Comparison of ENCODE assay signal across 8 cellular contexts in the genomic region with DNA sequence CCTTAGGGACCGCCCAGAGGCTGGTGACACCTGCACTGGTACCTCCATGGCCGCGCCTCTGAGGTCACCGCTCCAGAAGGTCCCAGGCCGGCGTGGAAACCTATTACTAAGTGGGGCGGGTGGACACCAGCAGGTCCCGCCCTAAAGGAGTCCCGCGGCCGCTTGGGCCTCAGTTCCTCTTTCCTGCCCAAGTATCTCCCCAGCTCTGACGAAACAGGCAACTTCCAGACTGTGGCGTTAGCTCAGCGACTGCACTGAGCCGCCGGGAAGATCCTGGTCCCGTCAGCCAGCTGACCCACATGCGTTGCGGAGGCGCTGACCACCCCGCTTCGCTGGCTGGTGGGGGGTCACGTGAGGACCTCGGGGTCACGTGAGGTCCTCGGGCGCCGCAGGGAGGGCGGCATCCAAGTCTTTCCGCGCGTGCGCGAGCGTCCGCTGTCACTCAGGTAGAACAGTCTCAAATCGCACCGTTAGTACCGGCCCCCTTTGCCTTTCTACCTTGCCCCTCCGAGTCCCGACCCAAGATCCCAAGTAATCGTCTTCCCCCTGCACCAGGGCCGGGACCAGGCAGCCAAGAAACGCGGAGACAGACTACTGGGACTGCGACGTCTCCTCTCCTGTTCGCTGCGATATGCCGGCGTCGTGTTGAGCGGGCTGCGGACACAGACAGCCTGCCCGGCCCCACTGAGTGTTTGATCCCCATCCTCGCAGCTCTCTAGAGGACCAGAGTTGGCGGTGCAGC. TPM values are rescaled to one million over a fixed set of nuclear protein-coding genes. Genes with fewer than 3 reads are reported as not detected.
DNase-seq lines count a peak whose midpoint lies in the region; ATAC-seq and TF ChIP-seq lines count a peak whose summit lies in the region.

No MANE protein-coding gene starts in this region.

- H3K4me1 ChIP-seq in liver (ENCODE audit: control insufficient read depth in 4 of 4, insufficient read depth in 4 of 4, low read length in 3 of 4) (peaks cover 0 to 8% (median 3%) of the 10 kb centered on the region in 4 donors), Caco-2 (no peaks in the 10 kb centered on the region)

- CTCF ChIA-PET in Caco-2 (lab: Charles Lee): no interaction called here

- no peak overlapping the region for H3K4me3 Mint-ChIP-seq in Caco-2 (ENCODE audit: unreplicated experiment)

- no peaks in the 10 kb centered on the region for H3K9me3 Mint-ChIP-seq in Caco-2 (ENCODE audit: unreplicated experiment)

- no peaks in the 10 kb centered on the region for H3K27me3 Mint-ChIP-seq in Caco-2 (ENCODE audit: insufficient read depth, unreplicated experiment)

- no peak overlapping the region for H3K27ac Mint-ChIP-seq in Caco-2 (ENCODE audit: unreplicated experiment)

- H3K27ac ChIP-seq in coronary artery: peak overlapping the region; percentile 68 to 86
- peak overlapping the region; percentile 73 to 93 for H3K27ac ChIP-seq in liver (ENCODE audit: low read depth in 1 of 2, low read length in 2 of 2)

- intact Hi-C loops in Caco-2 (cut with micrococcal nuclease; ENCODE audit: unreplicated experiment): no loop called here

- H3K9me3 ChIP-seq in liver (ENCODE audit: control insufficient read depth in 4 of 4, low read length in 3 of 4): peaks cover 0 to 4% (median 3%) of the 10 kb centered on the region in 4 donors
- no peaks in the 10 kb centered on the region for H3K9me3 ChIP-seq in Caco-2

- no TSS peak for BruUV-seq in Caco-2 (replicated peaks; lab: Mats Ljungman, UMichigan)

- DNase-seq in NCI-H2171 treated with DMSO at 0.1 percent for 48 hours (lab: John Stamatoyannopoulos, UW) (peak; percentile 75), coronary artery (ENCODE audit: low spot score) (peak; percentile 90), Caco-2 (no peak)
- DNase-seq in activated CD4-positive, alpha-beta T cell treated with anti-CD3 and anti-CD28 coated beads for 4 hours: peak; percentile 83 to 88
- DNase-seq in stimulated activated CD4-positive, alpha-beta T cell treated with anti-CD3 and anti-CD28 coated beads, TNF-alpha, amount 100 ng/mL, for 24 hours (ENCODE audit: low read depth in 3 of 3): peak; percentile 48 to 77 (median 69)

- no peaks in the 10 kb centered on the region for H3K36me3 Mint-ChIP-seq in Caco-2 (ENCODE audit: insufficient read depth, unreplicated experiment)

- no peaks in the 10 kb centered on the region for H3K4me1 Mint-ChIP-seq in Caco-2 (ENCODE audit: low read depth, unreplicated experiment)

- H3K4me3 ChIP-seq in coronary artery (peak overlapping the region; percentile 81), liver (ENCODE audit: low read depth in 1 of 3, low read length in 3 of 3) (peak overlapping the region; percentile 38 to 87 (median 59)), Caco-2 (ENCODE audit: low read depth, low read length) (no peak overlapping the region)

- ATAC-seq in GM18861 (IDR thresholded peaks at IDR 0.05; ENCODE audit: unreplicated experiment) (peak; percentile 81), HG03095 (IDR thresholded peaks at IDR 0.05; ENCODE audit: unreplicated experiment) (peak; percentile 78)

- POLR2A ChIA-PET in Caco-2 (lab: Charles Lee): no interaction called here

- H3K27me3 ChIP-seq in liver (ENCODE audit: control insufficient read depth in 4 of 4, insufficient read depth in 4 of 4, low read length in 3 of 4): no peaks in the 10 kb centered on the region
- no peaks in the 10 kb centered on the region for H3K27me3 ChIP-seq in Caco-2 (replicated peaks; ENCODE audit: control insufficient read depth, insufficient read depth, low read length)

- WGBS in liver: under 1% methylated on average over 57 of the region's 57 CpGs

- peak overlapping the region; percentile 63 to 85 for H3K9ac ChIP-seq in liver (ENCODE audit: low read depth in 1 of 2, low read length in 2 of 2)

- no peak for TF ChIP-seq RAD21 in liver (IDR thresholded peaks at IDR 0.05)

- peaks cover 0 to 3% (median 0%) of the 10 kb centered on the region in 4 donors for H3K36me3 ChIP-seq in liver (ENCODE audit: control insufficient read depth in 4 of 4, insufficient read depth in 3 of 4, low read depth in 1 of 4, low read length in 3 of 4)
- H3K36me3 ChIP-seq in Caco-2 (ENCODE audit: control insufficient read depth, insufficient read depth, low read length): no peaks in the 10 kb centered on the region

- TF ChIP-seq CTCF in coronary artery (IDR thresholded peaks at IDR 0.05) (no peak), liver (IDR thresholded peaks at IDR 0.05; ENCODE audit: low read depth, low read length, missing input control) (no peak), Caco-2 (IDR thresholded peaks at IDR 0.05; ENCODE audit: insufficient read depth in 1 of 2, low read depth in 1 of 2, low read length in 1 of 2, severe bottlenecking in 1 of 2, unreplicated experiment in 1 of 2) (no peak)

TF ChIP-seq in liver, 16 proteins besides CTCF, POLR2A, EP300 and RAD21:
- TF ChIP-seq, protein P1, sequence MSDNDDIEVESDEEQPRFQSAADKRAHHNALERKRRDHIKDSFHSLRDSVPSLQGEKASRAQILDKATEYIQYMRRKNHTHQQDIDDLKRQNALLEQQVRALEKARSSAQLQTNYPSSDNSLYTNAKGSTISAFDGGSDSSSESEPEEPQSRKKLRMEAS (IDR thresholded peaks at IDR 0.05): no peak
- TF ChIP-seq, protein P2, sequence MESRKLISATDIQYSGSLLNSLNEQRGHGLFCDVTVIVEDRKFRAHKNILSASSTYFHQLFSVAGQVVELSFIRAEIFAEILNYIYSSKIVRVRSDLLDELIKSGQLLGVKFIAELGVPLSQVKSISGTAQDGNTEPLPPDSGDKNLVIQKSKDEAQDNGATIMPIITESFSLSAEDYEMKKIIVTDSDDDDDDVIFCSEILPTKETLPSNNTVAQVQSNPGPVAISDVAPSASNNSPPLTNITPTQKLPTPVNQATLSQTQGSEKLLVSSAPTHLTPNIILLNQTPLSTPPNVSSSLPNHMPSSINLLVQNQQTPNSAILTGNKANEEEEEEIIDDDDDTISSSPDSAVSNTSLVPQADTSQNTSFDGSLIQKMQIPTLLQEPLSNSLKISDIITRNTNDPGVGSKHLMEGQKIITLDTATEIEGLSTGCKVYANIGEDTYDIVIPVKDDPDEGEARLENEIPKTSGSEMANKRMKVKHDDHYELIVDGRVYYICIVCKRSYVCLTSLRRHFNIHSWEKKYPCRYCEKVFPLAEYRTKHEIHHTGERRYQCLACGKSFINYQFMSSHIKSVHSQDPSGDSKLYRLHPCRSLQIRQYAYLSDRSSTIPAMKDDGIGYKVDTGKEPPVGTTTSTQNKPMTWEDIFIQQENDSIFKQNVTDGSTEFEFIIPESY (IDR thresholded peaks at IDR 0.05): peak; percentile 39
- TF ChIP-seq TAF1 (conservative IDR thresholded peaks at IDR 0.05) (no peak), SP1 (IDR thresholded peaks at IDR 0.05) (peak; percentile 42), FOXA1 (IDR thresholded peaks at IDR 0.05) (no peak), YY1 (IDR thresholded peaks at IDR 0.05) (peak; percentile 93), JUND (IDR thresholded peaks at IDR 0.05) (peak in 1 of 2 donors; percentile 61), RXRA (IDR thresholded peaks at IDR 0.05) (peak; percentile 54 to 85), HNF4A (conservative IDR thresholded peaks at IDR 0.05) (peak in 1 of 2 donors; percentile 6), GABPA (IDR thresholded peaks at IDR 0.05 in 1 of 2, conservative IDR thresholded peaks at IDR 0.05 in 1 of 2) (peak in 1 of 2 donors; percentile 22), EGR1 (IDR thresholded peaks at IDR 0.05; ENCODE audit: low read depth in 2 of 2) (peak in 1 of 2 donors; percentile 64), NR2F2 (IDR thresholded peaks at IDR 0.05) (no peak), ATF3 (IDR thresholded peaks at IDR 0.05) (no peak), FOXA2 (IDR thresholded peaks at IDR 0.05) (no peak), HNF4G (IDR thresholded peaks at IDR 0.05) (no peak)
- TF ChIP-seq, protein P3, sequence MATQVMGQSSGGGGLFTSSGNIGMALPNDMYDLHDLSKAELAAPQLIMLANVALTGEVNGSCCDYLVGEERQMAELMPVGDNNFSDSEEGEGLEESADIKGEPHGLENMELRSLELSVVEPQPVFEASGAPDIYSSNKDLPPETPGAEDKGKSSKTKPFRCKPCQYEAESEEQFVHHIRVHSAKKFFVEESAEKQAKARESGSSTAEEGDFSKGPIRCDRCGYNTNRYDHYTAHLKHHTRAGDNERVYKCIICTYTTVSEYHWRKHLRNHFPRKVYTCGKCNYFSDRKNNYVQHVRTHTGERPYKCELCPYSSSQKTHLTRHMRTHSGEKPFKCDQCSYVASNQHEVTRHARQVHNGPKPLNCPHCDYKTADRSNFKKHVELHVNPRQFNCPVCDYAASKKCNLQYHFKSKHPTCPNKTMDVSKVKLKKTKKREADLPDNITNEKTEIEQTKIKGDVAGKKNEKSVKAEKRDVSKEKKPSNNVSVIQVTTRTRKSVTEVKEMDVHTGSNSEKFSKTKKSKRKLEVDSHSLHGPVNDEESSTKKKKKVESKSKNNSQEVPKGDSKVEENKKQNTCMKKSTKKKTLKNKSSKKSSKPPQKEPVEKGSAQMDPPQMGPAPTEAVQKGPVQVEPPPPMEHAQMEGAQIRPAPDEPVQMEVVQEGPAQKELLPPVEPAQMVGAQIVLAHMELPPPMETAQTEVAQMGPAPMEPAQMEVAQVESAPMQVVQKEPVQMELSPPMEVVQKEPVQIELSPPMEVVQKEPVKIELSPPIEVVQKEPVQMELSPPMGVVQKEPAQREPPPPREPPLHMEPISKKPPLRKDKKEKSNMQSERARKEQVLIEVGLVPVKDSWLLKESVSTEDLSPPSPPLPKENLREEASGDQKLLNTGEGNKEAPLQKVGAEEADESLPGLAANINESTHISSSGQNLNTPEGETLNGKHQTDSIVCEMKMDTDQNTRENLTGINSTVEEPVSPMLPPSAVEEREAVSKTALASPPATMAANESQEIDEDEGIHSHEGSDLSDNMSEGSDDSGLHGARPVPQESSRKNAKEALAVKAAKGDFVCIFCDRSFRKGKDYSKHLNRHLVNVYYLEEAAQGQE (IDR thresholded peaks at IDR 0.05): peak; percentile 68

RNA-seq across cellular contexts. Expression of gene KDM4C, which starts 53.7 kb away (rescaled TPM):
- total RNA-seq in liver (10 to 100 TPM; 39.2 to 40.2 TPM), Caco-2 (2022) (40.3 and 41.0 TPM in 2 replicates)
- 1 to 10 TPM; 4.3 to 8.8 TPM for polyA plus RNA-seq in liver

RNA-seq across cellular contexts. Expression of gene GLDC, which starts 58.5 kb away (rescaled TPM):
- total RNA-seq in liver (100 to 1,000 TPM in 1 of 2 donors, 10 to 100 TPM in 1; 55.9 to 102 TPM), Caco-2 (2022) (276 and 320 TPM in 2 replicates)
- 10 to 100 TPM; 26.7 to 62.8 TPM for polyA plus RNA-seq in liver

Comparison
In these comparisons a context has a peak if more than half of its experiments do, and no peak if none do; other contexts are left out.
1. DNase-seq: peak in NCI-H2171 treated with DMSO at 0.1 percent for 48 hours (single experiment), activated CD4-positive, alpha-beta T cell treated with anti-CD3 and anti-CD28 coated beads for 4 hours (2 of 2), coronary artery (single experiment) and stimulated activated CD4-positive, alpha-beta T cell treated with anti-CD3 and anti-CD28 coated beads, TNF-alpha, amount 100 ng/mL, for 24 hours (3 of 3); none in Caco-2 (0 of 2).